In the genomic region with DNA sequence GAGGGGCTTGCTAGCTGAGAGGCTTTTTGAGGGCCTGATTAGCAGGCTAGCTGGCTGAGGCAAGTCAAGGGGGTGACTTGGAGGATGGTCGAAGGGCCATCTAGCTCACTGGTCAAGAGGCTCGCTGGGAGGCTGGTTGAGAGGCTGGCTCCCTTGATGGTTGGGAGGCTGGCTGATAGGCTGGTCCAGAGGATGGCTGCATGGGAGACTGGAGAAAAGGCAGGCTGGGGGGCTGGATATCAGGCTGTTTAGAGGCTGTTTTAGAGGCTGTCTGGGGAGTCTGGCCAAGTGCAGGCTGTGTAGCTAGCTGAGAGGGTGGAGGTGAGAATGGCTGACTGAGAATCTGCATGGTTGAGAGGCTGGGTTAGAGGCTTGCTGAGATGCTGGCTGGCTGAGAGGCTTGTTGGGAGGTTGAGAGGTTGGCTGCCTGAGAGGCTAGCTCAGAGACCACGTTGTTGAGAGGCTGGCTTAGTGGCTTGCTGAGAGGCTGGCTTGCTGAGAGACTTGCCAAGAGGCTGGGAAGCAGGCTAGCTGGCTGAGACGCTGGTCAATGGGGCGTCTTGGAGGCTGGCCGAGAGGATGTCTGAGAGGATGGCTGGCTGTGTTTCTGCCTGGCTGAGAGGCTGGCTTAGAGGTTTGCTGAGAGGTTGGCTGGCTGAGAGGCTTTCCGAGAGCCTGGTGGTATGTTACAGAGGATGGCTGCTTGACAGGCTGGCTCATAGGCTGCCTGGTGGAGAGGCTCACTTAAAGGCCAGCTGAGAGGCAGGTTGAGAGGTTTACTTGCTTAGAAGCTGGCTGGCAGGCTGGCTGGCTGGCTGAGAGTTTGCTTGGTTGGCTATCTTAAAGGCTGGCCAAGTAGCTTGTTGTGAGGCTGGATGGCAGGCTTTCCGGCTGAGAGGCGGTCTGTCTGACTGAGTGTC, we compare ENCODE assay signal across 14 cellular contexts. TPM values are rescaled to one million over a fixed set of nuclear protein-coding genes. Genes with fewer than 3 reads are reported as not detected.
DNase-seq lines count a peak whose midpoint lies in the region; ATAC-seq and TF ChIP-seq lines count a peak whose summit lies in the region.
"Had no signal": no experiment of that assay in that cellular context is flagged by ENCODE, and none has a peak within 500 bp of the region (broad histone marks: within the 10 kb centered on the region; RNA-seq: fewer than 3 reads in every experiment).

No MANE protein-coding gene starts in this region.

- intact Hi-C loops in Right ventricle myocardium inferior (cut with DNase I): no loop called here
- intact Hi-C loops in cardiac septum (cut with DNase I): no loop called here
- intact Hi-C loops in esophagus muscularis mucosa (cut with DNase I): no loop called here
- intact Hi-C loops in aorta (cut with DNase I): loop anchor here (5.0 to 10.0 kb wide), 4 partner anchors 129 to 239 kb away; partner anchors contain the start of genes THUMPD1 (in 2 of the 2), ERI2 (in 1 of the 2) and REXO5 (in 1 of the 2)

- H3K4me3 ChIP-seq in esophagus muscularis mucosa: peak overlapping the region in 2 of 4 donors; percentile 9 to 18
- peak overlapping the region; percentile 11 to 41 for H3K4me3 ChIP-seq in aorta (ENCODE audit: low read length in 2 of 2)
- H3K4me3 ChIP-seq: SK-N-MC had no signal

- H3K27me3 Mint-ChIP-seq in nephron progenitor cell (ENCODE audit: low read depth, poor library complexity): peaks cover 18% of the 10 kb centered on the region

- H3K27me3 ChIP-seq in esophagus muscularis mucosa: no peaks in the 10 kb centered on the region
- no peaks in the 10 kb centered on the region for H3K27me3 ChIP-seq in aorta (ENCODE audit: control insufficient read depth in 1 of 2, insufficient read depth in 2 of 2, low read length in 1 of 2)

- no peak for TF ChIP-seq EP300 in esophagus muscularis mucosa (IDR thresholded peaks at IDR 0.05)

- ATAC-seq in Right ventricle myocardium inferior (peak; percentile 40), aorta (ENCODE audit: low FRiP score) (peak; percentile 77), GM18907 (IDR thresholded peaks at IDR 0.05; ENCODE audit: unreplicated experiment) (no peak), GM18858 (IDR thresholded peaks at IDR 0.05; ENCODE audit: unreplicated experiment) (no peak), GM18868 (IDR thresholded peaks at IDR 0.05; ENCODE audit: unreplicated experiment) (no peak)

- H3K4me1 ChIP-seq in esophagus muscularis mucosa: peaks cover 0 to 46% (median 23%) of the 10 kb centered on the region in 4 donors
- peaks cover 0 to 2% of the 10 kb centered on the region in 2 donors for H3K4me1 ChIP-seq in aorta (ENCODE audit: control insufficient read depth in 1 of 2, insufficient read depth in 2 of 2, low read length in 2 of 2)

- no peaks in the 10 kb centered on the region for H3K9me3 ChIP-seq in esophagus muscularis mucosa
- no peaks in the 10 kb centered on the region for H3K9me3 ChIP-seq in aorta (ENCODE audit: control insufficient read depth, low read length)
- H3K9me3 ChIP-seq: neutrophil had no signal

- H3K27ac ChIP-seq in esophagus muscularis mucosa (replicated peaks in 1 of 4) (peak overlapping the region; percentile 28 to 63 (median 60)), aorta (ENCODE audit: low read depth in 1 of 2, low read length in 2 of 2) (peak overlapping the region; percentile 87 to 99)
- H3K27ac ChIP-seq: neutrophil, SK-N-MC had no signal

- no peak for TF ChIP-seq POLR2A in esophagus muscularis mucosa (IDR thresholded peaks at IDR 0.05; ENCODE audit: low read depth)

- TF ChIP-seq CTCF in esophagus muscularis mucosa (IDR thresholded peaks at IDR 0.05) (no peak), nephron progenitor cell (IDR thresholded peaks at IDR 0.05) (no peak)

- no peak overlapping the region for H3K4me3 Mint-ChIP-seq in nephron progenitor cell
- H3K4me3 Mint-ChIP-seq: activated T-cell treated with anti-CD3 and anti-CD28 coated beads, Interleukin-2, amount 50 U/mL, for 24 hours had no signal

- no peaks in the 10 kb centered on the region for H3K36me3 Mint-ChIP-seq in nephron progenitor cell (ENCODE audit: low read depth)

- H3K27ac Mint-ChIP-seq in nephron progenitor cell: peak overlapping the region; percentile 68
- H3K27ac Mint-ChIP-seq: activated T-cell treated with anti-CD3 and anti-CD28 coated beads, Interleukin-2, amount 50 U/mL, for 24 hours had no signal

- H3K4me1 Mint-ChIP-seq in nephron progenitor cell: peaks cover 7% of the 10 kb centered on the region

- 69% methylated on average over 7 of the region's 9 CpGs for WGBS in esophagus muscularis mucosa
- WGBS in aorta, 2 donors: 24 to 26% methylated on average over 9 of the region's 9 CpGs

- H3K36me3 ChIP-seq in esophagus muscularis mucosa (no peaks in the 10 kb centered on the region), aorta (ENCODE audit: control insufficient read depth in 1 of 2, insufficient read depth in 2 of 2, low read length in 1 of 2) (no peaks in the 10 kb centered on the region)
- H3K36me3 ChIP-seq: neutrophil had no signal

- DNase-seq in Right ventricle myocardium inferior (ENCODE audit: missing footprints) (peak; percentile 82), cardiac septum (ENCODE audit: low spot score) (no peak), esophagus muscularis mucosa (ENCODE audit: extremely low spot score) (no peak), nephron progenitor cell (no peak), aorta (peak; percentile 87 to 88)
- DNase-seq: activated CD4-positive, CD25-positive, alpha-beta regulatory T cell; activated T-cell treated with anti-CD3 and anti-CD28 coated beads, Interleukin-2, amount 50 U/mL, for 24 hours; effector CD4-positive, alpha-beta T cell; foreskin melanocyte had no signal

- H3K9me3 Mint-ChIP-seq in nephron progenitor cell: no peaks in the 10 kb centered on the region
- H3K9me3 Mint-ChIP-seq: activated T-cell treated with anti-CD3 and anti-CD28 coated beads, Interleukin-2, amount 50 U/mL, for 24 hours had no signal

RNA-seq across cellular contexts. Expression of gene ACSM2B, which starts 36.6 kb away (rescaled TPM):
- not detected for total RNA-seq in Right ventricle myocardium inferior
- not detected for total RNA-seq in cardiac septum
- total RNA-seq in esophagus muscularis mucosa: not detected
- total RNA-seq in aorta: not detected
- not detected for polyA plus RNA-seq in aorta

Comparison
In these comparisons a context has a peak if more than half of its experiments do, and no peak if none do; other contexts are left out.
1. DNase-seq: peak in Right ventricle myocardium inferior (single experiment) and aorta (2 of 2); none in cardiac septum (single experiment), esophagus muscularis mucosa (single experiment) and nephron progenitor cell (single experiment).
2. ATAC-seq: peak in Right ventricle myocardium inferior (single experiment) and aorta (single experiment); none in GM18907 (single experiment), GM18858 (single experiment) and GM18868 (single experiment).
3. intact Hi-C loops: an anchor here in aorta (5.0 to 10.0 kb wide); none called in Right ventricle myocardium inferior, cardiac septum and esophagus muscularis mucosa.